ENCODE assay signal across 8 cellular contexts in genomic region chr16:3234543-3235541, GRCh38. TPM values are rescaled to one million over a fixed set of nuclear protein-coding genes. Genes with fewer than 3 reads are reported as not detected.
DNase-seq lines count a peak whose midpoint lies in the region; ATAC-seq and TF ChIP-seq lines count a peak whose summit lies in the region.

ZNF200 (minus strand) TSS chr16:3235158; CDS start chr16:3233755, 1,403 bp downstream.

- DNase-seq in NCI-H748 (lab: John Stamatoyannopoulos, UW; ENCODE audit: unreplicated experiment) (peak; percentile 92), dedifferentiated amniotic fluid mesenchymal stem cell (ENCODE audit: extremely low spot score) (peak; percentile 93), left lobe of liver (ENCODE audit: low spot score) (peak; percentile 95)
- DNase-seq in activated CD4-positive, alpha-beta T cell treated with anti-CD3 and anti-CD28 coated beads, Interleukin-2, amount 50 U/mL, for 1 hour = peak; percentile 92
- peak; percentile 93 to 95 for DNase-seq in stimulated activated CD4-positive, alpha-beta T cell treated with anti-CD3 and anti-CD28 coated beads, Interleukin-2, amount 100 ng/mL, for 24 hours

- ATAC-seq in GM19372 (IDR thresholded peaks at IDR 0.05; ENCODE audit: low read depth, unreplicated experiment) (peak; percentile 89), HG03521 (IDR thresholded peaks at IDR 0.05; ENCODE audit: unreplicated experiment) (peak; percentile 94), left lobe of liver (peak; percentile 98)

- peak within 1 kb of the TSS; percentile 87 for H3K27ac ChIP-seq in C4-2B

- no peak for TF ChIP-seq CTCF in C4-2B (conservative IDR thresholded peaks at IDR 0.05)

RNA-seq across cellular contexts. Expression of gene ZNF200, which starts in this region (rescaled TPM):
- total RNA-seq in left lobe of liver = 2.2 TPM

Comparison
In these comparisons a context has a peak if more than half of its experiments do, and no peak if none do; other contexts are left out.
1. Peak in every context shown above with its lines: DNase-seq, ATAC-seq and H3K27ac ChIP-seq.